ENCODE assay signal across 13 cellular contexts in genomic region chr1:67327864-67328263, GRCh38. TPM values are rescaled to one million over a fixed set of nuclear protein-coding genes. Genes with fewer than 3 reads are reported as not detected.
A peak's percentile ranks its signal among the peaks of the same experiment; 100 is the strongest.
DNase-seq lines count a peak whose midpoint lies in the region; ATAC-seq and TF ChIP-seq lines count a peak whose summit lies in the region.
"Had no signal": no experiment of that assay in that cellular context is flagged by ENCODE, and none has a peak within 500 bp of the region (broad histone marks: within the 10 kb centered on the region; RNA-seq: fewer than 3 reads in every experiment).

No MANE protein-coding gene starts in this region.

- H3K4ac ChIP-seq in IMR-90 (ENCODE audit: low read depth, low read length): no peak overlapping the region

- no peak overlapping the region for H2AK9ac ChIP-seq in IMR-90 (replicated peaks; ENCODE audit: low read depth, low read length, poor library complexity)

- H3K4me2 ChIP-seq in IMR-90 (ENCODE audit: low read depth, low read length): no peak overlapping the region
- H3K4me2 ChIP-seq: BLaER1 treated with 17β-estradiol and CSF1 and Interleukin-3, amounts not matched to agents 10 nM and 100 nM had no signal

- H3K14ac ChIP-seq in IMR-90 (replicated peaks; ENCODE audit: low read depth, low read length): no peak overlapping the region

- H3K36me3 ChIP-seq in IMR-90 (ENCODE audit: control insufficient read depth, insufficient read depth, low read length): no peaks in the 10 kb centered on the region
- no peaks in the 10 kb centered on the region for H3K36me3 ChIP-seq in thymus (ENCODE audit: control insufficient read depth, insufficient read depth)

- no peak overlapping the region for H2AK5ac ChIP-seq in IMR-90 (ENCODE audit: low read depth, low read length)

- no peak overlapping the region; the same call in 1 of the 2 replicates for H3K18ac ChIP-seq in IMR-90 (ENCODE audit: low read depth, low read length)

- H3K9me3 ChIP-seq in IMR-90 (ENCODE audit: control insufficient read depth, insufficient read depth, low read length) (no peaks in the 10 kb centered on the region; the same call in 1 of the 2 replicates), thymus (ENCODE audit: control insufficient read depth) (no peaks in the 10 kb centered on the region)
- H3K9me3 ChIP-seq: BLaER1 treated with 17β-estradiol and CSF1 and Interleukin-3, amounts not matched to agents 10 nM and 100 nM had no signal

- intact Hi-C loops in activated CD4-positive, alpha-beta memory T cell treated with anti-CD3 and anti-CD28 coated beads for 36 hours (cut with micrococcal nuclease): no loop called here
- intact Hi-C loops in IMR-90 (cut with micrococcal nuclease): loop anchor here (5.0 kb wide), 1 partner anchor 754 kb away; no protein-coding TSS in a partner anchor

- no peak overlapping the region for H3K9ac ChIP-seq in IMR-90 (ENCODE audit: low read depth, low read length)
- H3K9ac ChIP-seq: BLaER1 treated with 17β-estradiol and CSF1 and Interleukin-3, amounts not matched to agents 10 nM and 100 nM had no signal

- peak overlapping the region in 1 of 2 experiments; percentile 75; a peak in 3 of 4 replicates for H4K8ac ChIP-seq in IMR-90 (ENCODE audit: low read depth in 2 of 2, low read length in 2 of 2)

- WGBS in IMR-90 (ENCODE audit: extremely low coverage in 2 of 2, insufficient read length in 1 of 2), 2 experiments: no CpG with 5 or more reads among the region's 3 CpGs
- 91% methylated on average over 3 of the region's 3 CpGs for WGBS in thymus

- CTCF ChIA-PET in activated CD4-positive, alpha-beta memory T cell treated with anti-CD3 and anti-CD28 coated beads, Interleukin-2, amount 10 ng/mL, durations not matched to agents 7 days and 5 days (lab: Charles Lee): no interaction called here
- CTCF ChIA-PET in activated CD4-positive, alpha-beta memory T cell treated with anti-CD3 and anti-CD28 coated beads for 36 hours (lab: Charles Lee): no interaction called here
- CTCF ChIA-PET in IMR-90 (lab: Yijun Ruan, JAX): no interaction called here

- dilution Hi-C loops in IMR-90 (cut with HindIII; ENCODE audit: low sequenced_read_pairs, unreplicated experiment): no loop called here

- no peak overlapping the region for H2BK15ac ChIP-seq in IMR-90 (ENCODE audit: low read depth, low read length)

- H3K9me1 ChIP-seq in IMR-90 (ENCODE audit: insufficient read depth, low read length): no peaks in the 10 kb centered on the region

- TF ChIP-seq RAD21 in IMR-90 (IDR thresholded peaks at IDR 0.05; ENCODE audit: low read length): no peak

- in situ Hi-C loops in IMR-90 (cut with MboI; ENCODE audit: low sequenced_read_pairs): no loop called here

- peak overlapping the region; percentile 69 for H3K27ac ChIP-seq in IMR-90 (ENCODE audit: insufficient read depth, low read length)
- H3K27ac ChIP-seq in thymus (ENCODE audit: low read depth): peak overlapping the region; percentile 15
- H3K27ac ChIP-seq: BLaER1 treated with 17β-estradiol and CSF1 and Interleukin-3, amounts not matched to agents 10 nM and 100 nM had no signal

- H3K4me1 ChIP-seq in IMR-90 (ENCODE audit: control insufficient read depth, insufficient read depth, low read length) (peaks cover 2% of the 10 kb centered on the region; the same call in 1 of the 2 replicates), thymus (ENCODE audit: control insufficient read depth, insufficient read depth, low read length) (no peaks in the 10 kb centered on the region)

- POLR2A ChIA-PET in activated CD4-positive, alpha-beta memory T cell treated with anti-CD3 and anti-CD28 coated beads, Interleukin-2, amount 10 ng/mL, durations not matched to agents 7 days and 5 days (lab: Charles Lee): interaction anchor here (1.0 kb wide), 1 partner anchor 8 kb away, joined by 3 read pairs; no protein-coding TSS in a partner anchor
- POLR2A ChIA-PET in activated CD4-positive, alpha-beta memory T cell treated with anti-CD3 and anti-CD28 coated beads for 36 hours (lab: Charles Lee): interaction anchor here (1.1 kb wide), 1 partner anchor 33 kb away, joined by 3 read pairs; no protein-coding TSS in a partner anchor
- POLR2A ChIA-PET in IMR-90 (lab: Charles Lee; ENCODE audit: unreplicated experiment): no interaction called here

- H3K27me3 Mint-ChIP-seq in activated CD4-positive, alpha-beta memory T cell treated with anti-CD3 and anti-CD28 coated beads, Interleukin-2, amount 10 ng/mL, durations not matched to agents 7 days and 5 days: no peaks in the 10 kb centered on the region
- H3K27me3 Mint-ChIP-seq in activated CD4-positive, alpha-beta memory T cell treated with anti-CD3 and anti-CD28 coated beads for 36 hours: no peaks in the 10 kb centered on the region
- H3K27me3 Mint-ChIP-seq in activated T-helper 17 cell treated with anti-CD3 and anti-CD28 coated beads, Interleukin-2, amount 50 U/mL, for 72 hours: no peaks in the 10 kb centered on the region
- H3K27me3 Mint-ChIP-seq: CD4-positive, CD25-positive, alpha-beta regulatory T cell had no signal

- TF ChIP-seq CTCF in IMR-90 (conservative IDR thresholded peaks at IDR 0.05; ENCODE audit: low read depth, low read length): no peak

- no peak overlapping the region for H3K4me3 Mint-ChIP-seq in activated CD4-positive, alpha-beta memory T cell treated with anti-CD3 and anti-CD28 coated beads, Interleukin-2, amount 10 ng/mL, durations not matched to agents 7 days and 5 days
- H3K4me3 Mint-ChIP-seq in activated CD4-positive, alpha-beta memory T cell treated with anti-CD3 and anti-CD28 coated beads for 36 hours: no peak overlapping the region
- H3K4me3 Mint-ChIP-seq in activated T-helper 17 cell treated with anti-CD3 and anti-CD28 coated beads, Interleukin-2, amount 50 U/mL, for 72 hours: no peak overlapping the region
- H3K4me3 Mint-ChIP-seq: CD4-positive, CD25-positive, alpha-beta regulatory T cell had no signal

- no peak overlapping the region for H2BK20ac ChIP-seq in IMR-90 (ENCODE audit: low read depth, low read length)

- no peak for TF ChIP-seq POLR2A in IMR-90 (IDR thresholded peaks at IDR 0.05; ENCODE audit: low read depth, low read length)

- H3K79me1 ChIP-seq in IMR-90 (ENCODE audit: low read depth in 1 of 2, low read length in 2 of 2): no peaks in the 10 kb centered on the region

- BruUV-seq in IMR-90 (replicated peaks; lab: Mats Ljungman, UMichigan): no TSS peak

- peaks cover 50% of the 10 kb centered on the region for H3K4me1 Mint-ChIP-seq in activated CD4-positive, alpha-beta memory T cell treated with anti-CD3 and anti-CD28 coated beads, Interleukin-2, amount 10 ng/mL, durations not matched to agents 7 days and 5 days
- peaks cover 42% of the 10 kb centered on the region for H3K4me1 Mint-ChIP-seq in activated CD4-positive, alpha-beta memory T cell treated with anti-CD3 and anti-CD28 coated beads for 36 hours (ENCODE audit: low read depth)
- H3K4me1 Mint-ChIP-seq in activated T-helper 17 cell treated with anti-CD3 and anti-CD28 coated beads, Interleukin-2, amount 50 U/mL, for 72 hours: peaks cover 10% of the 10 kb centered on the region

- no peak overlapping the region for H3K56ac ChIP-seq in IMR-90 (ENCODE audit: extremely low read depth, insufficient read depth, low read length)

- ATAC-seq in IMR-90 (ENCODE audit: low read depth) (peak; percentile 17; the same call in 1 of the 2 replicates), HG03139 (IDR thresholded peaks at IDR 0.05; ENCODE audit: unreplicated experiment) (no peak)
- no peak for ATAC-seq in activated T-helper 17 cell treated with anti-CD3 and anti-CD28 coated beads, Interleukin-2, amount 50 U/mL, for 72 hours (replicated peaks)
- ATAC-seq: HCT116 had no signal

- no peak overlapping the region for H2AFZ ChIP-seq in IMR-90 (replicated peaks; ENCODE audit: low read length, poor library complexity)

- H4K91ac ChIP-seq in IMR-90 (ENCODE audit: insufficient read depth, low read depth, low read length): no peak overlapping the region

- DNase-seq in activated CD4-positive, alpha-beta memory T cell treated with anti-CD3 and anti-CD28 coated beads, Interleukin-2, amount 10 ng/mL, durations not matched to agents 7 days and 5 days: no peak
- no peak for DNase-seq in activated CD4-positive, alpha-beta memory T cell treated with anti-CD3 and anti-CD28 coated beads for 36 hours
- DNase-seq in IMR-90: no peak
- no peak for DNase-seq in ureter (ENCODE audit: low spot score)
- DNase-seq: ACHN; CD4-positive, CD25-positive, alpha-beta regulatory T cell had no signal

- H3K36me3 Mint-ChIP-seq in activated CD4-positive, alpha-beta memory T cell treated with anti-CD3 and anti-CD28 coated beads, Interleukin-2, amount 10 ng/mL, durations not matched to agents 7 days and 5 days (ENCODE audit: low read depth): peaks cover 77% of the 10 kb centered on the region
- H3K36me3 Mint-ChIP-seq in activated CD4-positive, alpha-beta memory T cell treated with anti-CD3 and anti-CD28 coated beads for 36 hours: peaks cover 59% of the 10 kb centered on the region
- H3K36me3 Mint-ChIP-seq in activated T-helper 17 cell treated with anti-CD3 and anti-CD28 coated beads, Interleukin-2, amount 50 U/mL, for 72 hours (ENCODE audit: low read depth): peaks cover 95% of the 10 kb centered on the region

- H3K27me3 ChIP-seq in IMR-90 (ENCODE audit: control insufficient read depth, insufficient read depth, low read length): no peaks in the 10 kb centered on the region; the same call in 1 of the 2 replicates
- H3K27me3 ChIP-seq in thymus (ENCODE audit: control insufficient read depth, insufficient read depth): no peaks in the 10 kb centered on the region
- H3K27me3 ChIP-seq: BLaER1 treated with 17β-estradiol and CSF1 and Interleukin-3, amounts not matched to agents 10 nM and 100 nM had no signal

- H3K23ac ChIP-seq in IMR-90 (ENCODE audit: low read depth, low read length): no peak overlapping the region

- peak overlapping the region; percentile 84; the same call in 1 of the 2 replicates for H4K5ac ChIP-seq in IMR-90 (ENCODE audit: low read depth, low read length)

- no peaks in the 10 kb centered on the region for H3K9me3 Mint-ChIP-seq in activated CD4-positive, alpha-beta memory T cell treated with anti-CD3 and anti-CD28 coated beads, Interleukin-2, amount 10 ng/mL, durations not matched to agents 7 days and 5 days
- H3K9me3 Mint-ChIP-seq in activated CD4-positive, alpha-beta memory T cell treated with anti-CD3 and anti-CD28 coated beads for 36 hours: no peaks in the 10 kb centered on the region
- no peaks in the 10 kb centered on the region for H3K9me3 Mint-ChIP-seq in activated T-helper 17 cell treated with anti-CD3 and anti-CD28 coated beads, Interleukin-2, amount 50 U/mL, for 72 hours

- no peaks in the 10 kb centered on the region for H4K20me1 ChIP-seq in IMR-90 (ENCODE audit: insufficient read depth, low read length)
- H4K20me1 ChIP-seq: BLaER1 treated with 17β-estradiol and CSF1 and Interleukin-3, amounts not matched to agents 10 nM and 100 nM had no signal

- no peak overlapping the region for H2BK120ac ChIP-seq in IMR-90 (ENCODE audit: low read depth, low read length)

- H3K4me3 ChIP-seq in IMR-90 (ENCODE audit: insufficient read depth, low read depth, low read length) (no peak overlapping the region), thymus (ENCODE audit: low read length) (no peak overlapping the region)
- H3K4me3 ChIP-seq: BLaER1 treated with 17β-estradiol and CSF1 and Interleukin-3, amounts not matched to agents 10 nM and 100 nM had no signal

- peak overlapping the region; percentile 7 for H3K27ac Mint-ChIP-seq in activated CD4-positive, alpha-beta memory T cell treated with anti-CD3 and anti-CD28 coated beads, Interleukin-2, amount 10 ng/mL, durations not matched to agents 7 days and 5 days
- no peak overlapping the region for H3K27ac Mint-ChIP-seq in activated CD4-positive, alpha-beta memory T cell treated with anti-CD3 and anti-CD28 coated beads for 36 hours
- H3K27ac Mint-ChIP-seq in activated T-helper 17 cell treated with anti-CD3 and anti-CD28 coated beads, Interleukin-2, amount 50 U/mL, for 72 hours: peak overlapping the region; percentile 24

- H2BK5ac ChIP-seq in IMR-90 (ENCODE audit: low read depth, low read length, poor library complexity, severe bottlenecking): no peak overlapping the region

RNA-seq across cellular contexts. Expression of gene IL12RB2, which starts 20.2 kb away (rescaled TPM):
- total RNA-seq in activated CD4-positive, alpha-beta memory T cell treated with anti-CD3 and anti-CD28 coated beads, Interleukin-2, amount 10 ng/mL, durations not matched to agents 7 days and 5 days: 10 to 100 TPM; 75.5 to 76.0 TPM
- total RNA-seq in activated CD4-positive, alpha-beta memory T cell treated with anti-CD3 and anti-CD28 coated beads for 36 hours: 10 to 100 TPM; 86.9 to 90.7 TPM
- not detected in 2 replicates for total RNA-seq in IMR-90 (2012; rRNA removed)
- polyA plus RNA-seq in IMR-90 (2012; rRNA removed): not detected in 2 replicates
- not detected in 2 replicates for polyA plus RNA-seq in IMR-90 (2012; cell fraction: cytosol; rRNA removed)
- not detected in 2 replicates for polyA plus RNA-seq in IMR-90 (2012; cell fraction: nucleus; rRNA removed; ENCODE audit: low replicate concordance)
- total RNA-seq in activated T-helper 17 cell treated with anti-CD3 and anti-CD28 coated beads, Interleukin-2, amount 50 U/mL, for 72 hours: 10 to 100 TPM; 57.4 to 63.3 TPM
- 1.3 TPM for polyA plus RNA-seq in thymus
- 0.60 TPM for total RNA-seq in ureter
- total RNA-seq: A172, H4 had no signal

Comparison
In these comparisons a context has a peak if more than half of its experiments do, and no peak if none do; other contexts are left out.
1. RNA of gene IL12RB2, which starts 20.2 kb away (total RNA-seq): 86.9 to 90.7 TPM in activated CD4-positive, alpha-beta memory T cell treated with anti-CD3 and anti-CD28 coated beads for 36 hours, 75.5 to 76.0 TPM in activated CD4-positive, alpha-beta memory T cell treated with anti-CD3 and anti-CD28 coated beads, Interleukin-2, amount 10 ng/mL, durations not matched to agents 7 days and 5 days and 57.4 to 63.3 TPM in activated T-helper 17 cell treated with anti-CD3 and anti-CD28 coated beads, Interleukin-2, amount 50 U/mL, for 72 hours; 0.60 TPM in ureter (single experiment) and not detected in IMR-90; every median in the first group is over 10 times any median in the second.